1 cellular context compared by ENCODE assay signal in the genomic region with DNA sequence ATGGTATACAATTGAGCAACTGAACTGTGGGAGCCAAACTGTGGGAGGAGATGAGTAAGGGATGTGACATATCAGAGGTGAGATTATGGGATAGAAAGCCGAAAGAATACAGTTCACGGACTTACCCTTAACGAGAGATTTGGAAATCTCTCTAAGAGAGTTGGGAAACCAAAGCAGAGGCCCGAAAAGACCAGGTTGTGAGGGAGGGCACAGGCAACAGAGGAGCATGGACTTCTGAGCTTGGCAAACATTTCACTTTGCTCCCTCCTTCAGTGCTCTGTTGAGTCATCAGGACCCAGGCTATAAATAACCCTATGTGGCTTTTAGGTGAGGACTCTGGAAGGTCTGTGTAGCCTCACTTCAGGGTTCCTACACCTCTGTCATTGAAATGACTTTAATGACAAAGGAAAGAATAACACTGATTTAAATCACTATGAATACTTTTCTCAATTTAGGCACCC.
TF ChIP-seq lines count a peak whose summit lies in the region.

No MANE protein-coding gene starts in this region.

TF ChIP-seq in HepG2, 621 proteins besides CTCF, POLR2A, EP300 and RAD21 (continued from another document and continues in another):
- TF ChIP-seq, protein P1, sequence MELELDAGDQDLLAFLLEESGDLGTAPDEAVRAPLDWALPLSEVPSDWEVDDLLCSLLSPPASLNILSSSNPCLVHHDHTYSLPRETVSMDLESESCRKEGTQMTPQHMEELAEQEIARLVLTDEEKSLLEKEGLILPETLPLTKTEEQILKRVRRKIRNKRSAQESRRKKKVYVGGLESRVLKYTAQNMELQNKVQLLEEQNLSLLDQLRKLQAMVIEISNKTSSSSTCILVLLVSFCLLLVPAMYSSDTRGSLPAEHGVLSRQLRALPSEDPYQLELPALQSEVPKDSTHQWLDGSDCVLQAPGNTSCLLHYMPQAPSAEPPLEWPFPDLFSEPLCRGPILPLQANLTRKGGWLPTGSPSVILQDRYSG (CRISPR knock-in tag; IDR thresholded peaks at IDR 0.05): no peak
- no peak for TF ChIP-seq TCF12 (IDR thresholded peaks at IDR 0.05)
- no peak for TF ChIP-seq TCF12 (CRISPR knock-in tag; IDR thresholded peaks at IDR 0.05)
- no peak for TF ChIP-seq FOXM1 (CRISPR knock-in tag; IDR thresholded peaks at IDR 0.05)
- no peak for TF ChIP-seq TEAD3 (CRISPR knock-in tag; optimal IDR thresholded peaks at IDR 0.05; ENCODE audit: borderline replicate concordance)
- no peak for TF ChIP-seq NCOA2 (CRISPR knock-in tag; IDR thresholded peaks at IDR 0.05)
- no peak for TF ChIP-seq CENPX (CRISPR knock-in tag; IDR thresholded peaks at IDR 0.05)
- TF ChIP-seq KMT2B (CRISPR knock-in tag; IDR thresholded peaks at IDR 0.05): 0 out of 2 replicates have a peak, but pooled peaks have one; percentile 21
- TF ChIP-seq HDAC1 (CRISPR knock-in tag; IDR thresholded peaks at IDR 0.05): peak; percentile 16; the same call in 1 of the 2 replicates
- TF ChIP-seq ZFX (CRISPR knock-in tag; IDR thresholded peaks at IDR 0.05; ENCODE audit: low read depth): no peak
- no peak for TF ChIP-seq ZNF138 (CRISPR knock-in tag; IDR thresholded peaks at IDR 0.05; ENCODE audit: low read depth)
- TF ChIP-seq, protein P2, sequence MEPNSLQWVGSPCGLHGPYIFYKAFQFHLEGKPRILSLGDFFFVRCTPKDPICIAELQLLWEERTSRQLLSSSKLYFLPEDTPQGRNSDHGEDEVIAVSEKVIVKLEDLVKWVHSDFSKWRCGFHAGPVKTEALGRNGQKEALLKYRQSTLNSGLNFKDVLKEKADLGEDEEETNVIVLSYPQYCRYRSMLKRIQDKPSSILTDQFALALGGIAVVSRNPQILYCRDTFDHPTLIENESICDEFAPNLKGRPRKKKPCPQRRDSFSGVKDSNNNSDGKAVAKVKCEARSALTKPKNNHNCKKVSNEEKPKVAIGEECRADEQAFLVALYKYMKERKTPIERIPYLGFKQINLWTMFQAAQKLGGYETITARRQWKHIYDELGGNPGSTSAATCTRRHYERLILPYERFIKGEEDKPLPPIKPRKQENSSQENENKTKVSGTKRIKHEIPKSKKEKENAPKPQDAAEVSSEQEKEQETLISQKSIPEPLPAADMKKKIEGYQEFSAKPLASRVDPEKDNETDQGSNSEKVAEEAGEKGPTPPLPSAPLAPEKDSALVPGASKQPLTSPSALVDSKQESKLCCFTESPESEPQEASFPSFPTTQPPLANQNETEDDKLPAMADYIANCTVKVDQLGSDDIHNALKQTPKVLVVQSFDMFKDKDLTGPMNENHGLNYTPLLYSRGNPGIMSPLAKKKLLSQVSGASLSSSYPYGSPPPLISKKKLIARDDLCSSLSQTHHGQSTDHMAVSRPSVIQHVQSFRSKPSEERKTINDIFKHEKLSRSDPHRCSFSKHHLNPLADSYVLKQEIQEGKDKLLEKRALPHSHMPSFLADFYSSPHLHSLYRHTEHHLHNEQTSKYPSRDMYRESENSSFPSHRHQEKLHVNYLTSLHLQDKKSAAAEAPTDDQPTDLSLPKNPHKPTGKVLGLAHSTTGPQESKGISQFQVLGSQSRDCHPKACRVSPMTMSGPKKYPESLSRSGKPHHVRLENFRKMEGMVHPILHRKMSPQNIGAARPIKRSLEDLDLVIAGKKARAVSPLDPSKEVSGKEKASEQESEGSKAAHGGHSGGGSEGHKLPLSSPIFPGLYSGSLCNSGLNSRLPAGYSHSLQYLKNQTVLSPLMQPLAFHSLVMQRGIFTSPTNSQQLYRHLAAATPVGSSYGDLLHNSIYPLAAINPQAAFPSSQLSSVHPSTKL (CRISPR knock-in tag; IDR thresholded peaks at IDR 0.05): peak; percentile 67
- TF ChIP-seq SIN3B (IDR thresholded peaks at IDR 0.05; ENCODE audit: low read length): no peak
- no peak for TF ChIP-seq ZNF33B (CRISPR knock-in tag; IDR thresholded peaks at IDR 0.05)
- no peak for TF ChIP-seq ZBTB38 (CRISPR knock-in tag; IDR thresholded peaks at IDR 0.05)
- TF ChIP-seq ZMYM4 (CRISPR knock-in tag; IDR thresholded peaks at IDR 0.05): peak; percentile 18; the same call in 1 of the 2 replicates
- TF ChIP-seq, protein P3, sequence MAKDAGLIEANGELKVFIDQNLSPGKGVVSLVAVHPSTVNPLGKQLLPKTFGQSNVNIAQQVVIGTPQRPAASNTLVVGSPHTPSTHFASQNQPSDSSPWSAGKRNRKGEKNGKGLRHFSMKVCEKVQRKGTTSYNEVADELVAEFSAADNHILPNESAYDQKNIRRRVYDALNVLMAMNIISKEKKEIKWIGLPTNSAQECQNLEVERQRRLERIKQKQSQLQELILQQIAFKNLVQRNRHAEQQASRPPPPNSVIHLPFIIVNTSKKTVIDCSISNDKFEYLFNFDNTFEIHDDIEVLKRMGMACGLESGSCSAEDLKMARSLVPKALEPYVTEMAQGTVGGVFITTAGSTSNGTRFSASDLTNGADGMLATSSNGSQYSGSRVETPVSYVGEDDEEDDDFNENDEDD (CRISPR knock-in tag; IDR thresholded peaks at IDR 0.05; ENCODE audit: borderline replicate concordance): no peak
- TF ChIP-seq SRSF1 (optimal IDR thresholded peaks at IDR 0.05; ENCODE audit: low read depth, low read length): no peak
- TF ChIP-seq ZNF746 (CRISPR knock-in tag; IDR thresholded peaks at IDR 0.05): no peak
- TF ChIP-seq ZNF672 (CRISPR knock-in tag; IDR thresholded peaks at IDR 0.05): no peak
- no peak for TF ChIP-seq ZNF7 (CRISPR knock-in tag; IDR thresholded peaks at IDR 0.05)
- TF ChIP-seq, protein P4, sequence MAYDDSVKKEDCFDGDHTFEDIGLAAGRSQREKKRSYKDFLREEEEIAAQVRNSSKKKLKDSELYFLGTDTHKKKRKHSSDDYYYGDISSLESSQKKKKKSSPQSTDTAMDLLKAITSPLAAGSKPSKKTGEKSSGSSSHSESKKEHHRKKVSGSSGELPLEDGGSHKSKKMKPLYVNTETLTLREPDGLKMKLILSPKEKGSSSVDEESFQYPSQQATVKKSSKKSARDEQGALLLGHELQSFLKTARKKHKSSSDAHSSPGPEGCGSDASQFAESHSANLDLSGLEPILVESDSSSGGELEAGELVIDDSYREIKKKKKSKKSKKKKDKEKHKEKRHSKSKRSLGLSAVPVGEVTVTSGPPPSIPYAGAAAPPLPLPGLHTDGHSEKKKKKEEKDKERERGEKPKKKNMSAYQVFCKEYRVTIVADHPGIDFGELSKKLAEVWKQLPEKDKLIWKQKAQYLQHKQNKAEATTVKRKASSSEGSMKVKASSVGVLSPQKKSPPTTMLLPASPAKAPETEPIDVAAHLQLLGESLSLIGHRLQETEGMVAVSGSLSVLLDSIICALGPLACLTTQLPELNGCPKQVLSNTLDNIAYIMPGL (CRISPR knock-in tag; IDR thresholded peaks at IDR 0.05; ENCODE audit: borderline replicate concordance in 1 of 2, low read depth in 1 of 2): no peak
- TF ChIP-seq DMAP1 (CRISPR knock-in tag; IDR thresholded peaks at IDR 0.05): no peak
- TF ChIP-seq, protein P5, sequence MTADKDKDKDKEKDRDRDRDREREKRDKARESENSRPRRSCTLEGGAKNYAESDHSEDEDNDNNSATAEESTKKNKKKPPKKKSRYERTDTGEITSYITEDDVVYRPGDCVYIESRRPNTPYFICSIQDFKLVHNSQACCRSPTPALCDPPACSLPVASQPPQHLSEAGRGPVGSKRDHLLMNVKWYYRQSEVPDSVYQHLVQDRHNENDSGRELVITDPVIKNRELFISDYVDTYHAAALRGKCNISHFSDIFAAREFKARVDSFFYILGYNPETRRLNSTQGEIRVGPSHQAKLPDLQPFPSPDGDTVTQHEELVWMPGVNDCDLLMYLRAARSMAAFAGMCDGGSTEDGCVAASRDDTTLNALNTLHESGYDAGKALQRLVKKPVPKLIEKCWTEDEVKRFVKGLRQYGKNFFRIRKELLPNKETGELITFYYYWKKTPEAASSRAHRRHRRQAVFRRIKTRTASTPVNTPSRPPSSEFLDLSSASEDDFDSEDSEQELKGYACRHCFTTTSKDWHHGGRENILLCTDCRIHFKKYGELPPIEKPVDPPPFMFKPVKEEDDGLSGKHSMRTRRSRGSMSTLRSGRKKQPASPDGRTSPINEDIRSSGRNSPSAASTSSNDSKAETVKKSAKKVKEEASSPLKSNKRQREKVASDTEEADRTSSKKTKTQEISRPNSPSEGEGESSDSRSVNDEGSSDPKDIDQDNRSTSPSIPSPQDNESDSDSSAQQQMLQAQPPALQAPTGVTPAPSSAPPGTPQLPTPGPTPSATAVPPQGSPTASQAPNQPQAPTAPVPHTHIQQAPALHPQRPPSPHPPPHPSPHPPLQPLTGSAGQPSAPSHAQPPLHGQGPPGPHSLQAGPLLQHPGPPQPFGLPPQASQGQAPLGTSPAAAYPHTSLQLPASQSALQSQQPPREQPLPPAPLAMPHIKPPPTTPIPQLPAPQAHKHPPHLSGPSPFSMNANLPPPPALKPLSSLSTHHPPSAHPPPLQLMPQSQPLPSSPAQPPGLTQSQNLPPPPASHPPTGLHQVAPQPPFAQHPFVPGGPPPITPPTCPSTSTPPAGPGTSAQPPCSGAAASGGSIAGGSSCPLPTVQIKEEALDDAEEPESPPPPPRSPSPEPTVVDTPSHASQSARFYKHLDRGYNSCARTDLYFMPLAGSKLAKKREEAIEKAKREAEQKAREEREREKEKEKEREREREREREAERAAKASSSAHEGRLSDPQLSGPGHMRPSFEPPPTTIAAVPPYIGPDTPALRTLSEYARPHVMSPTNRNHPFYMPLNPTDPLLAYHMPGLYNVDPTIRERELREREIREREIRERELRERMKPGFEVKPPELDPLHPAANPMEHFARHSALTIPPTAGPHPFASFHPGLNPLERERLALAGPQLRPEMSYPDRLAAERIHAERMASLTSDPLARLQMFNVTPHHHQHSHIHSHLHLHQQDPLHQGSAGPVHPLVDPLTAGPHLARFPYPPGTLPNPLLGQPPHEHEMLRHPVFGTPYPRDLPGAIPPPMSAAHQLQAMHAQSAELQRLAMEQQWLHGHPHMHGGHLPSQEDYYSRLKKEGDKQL (CRISPR knock-in tag; IDR thresholded peaks at IDR 0.05; ENCODE audit: low read depth): no peak
- no peak for TF ChIP-seq ZNF776 (CRISPR knock-in tag; IDR thresholded peaks at IDR 0.05)
- TF ChIP-seq, protein P6, sequence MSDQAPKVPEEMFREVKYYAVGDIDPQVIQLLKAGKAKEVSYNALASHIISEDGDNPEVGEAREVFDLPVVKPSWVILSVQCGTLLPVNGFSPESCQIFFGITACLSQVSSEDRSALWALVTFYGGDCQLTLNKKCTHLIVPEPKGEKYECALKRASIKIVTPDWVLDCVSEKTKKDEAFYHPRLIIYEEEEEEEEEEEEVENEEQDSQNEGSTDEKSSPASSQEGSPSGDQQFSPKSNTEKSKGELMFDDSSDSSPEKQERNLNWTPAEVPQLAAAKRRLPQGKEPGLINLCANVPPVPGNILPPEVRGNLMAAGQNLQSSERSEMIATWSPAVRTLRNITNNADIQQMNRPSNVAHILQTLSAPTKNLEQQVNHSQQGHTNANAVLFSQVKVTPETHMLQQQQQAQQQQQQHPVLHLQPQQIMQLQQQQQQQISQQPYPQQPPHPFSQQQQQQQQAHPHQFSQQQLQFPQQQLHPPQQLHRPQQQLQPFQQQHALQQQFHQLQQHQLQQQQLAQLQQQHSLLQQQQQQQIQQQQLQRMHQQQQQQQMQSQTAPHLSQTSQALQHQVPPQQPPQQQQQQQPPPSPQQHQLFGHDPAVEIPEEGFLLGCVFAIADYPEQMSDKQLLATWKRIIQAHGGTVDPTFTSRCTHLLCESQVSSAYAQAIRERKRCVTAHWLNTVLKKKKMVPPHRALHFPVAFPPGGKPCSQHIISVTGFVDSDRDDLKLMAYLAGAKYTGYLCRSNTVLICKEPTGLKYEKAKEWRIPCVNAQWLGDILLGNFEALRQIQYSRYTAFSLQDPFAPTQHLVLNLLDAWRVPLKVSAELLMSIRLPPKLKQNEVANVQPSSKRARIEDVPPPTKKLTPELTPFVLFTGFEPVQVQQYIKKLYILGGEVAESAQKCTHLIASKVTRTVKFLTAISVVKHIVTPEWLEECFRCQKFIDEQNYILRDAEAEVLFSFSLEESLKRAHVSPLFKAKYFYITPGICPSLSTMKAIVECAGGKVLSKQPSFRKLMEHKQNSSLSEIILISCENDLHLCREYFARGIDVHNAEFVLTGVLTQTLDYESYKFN (CRISPR knock-in tag; conservative IDR thresholded peaks at IDR 0.05): peak; percentile 60
- TF ChIP-seq FOXK1 (CRISPR knock-in tag; IDR thresholded peaks at IDR 0.05; ENCODE audit: borderline replicate concordance, low read depth): no peak
- TF ChIP-seq ZNF263 (CRISPR knock-in tag; IDR thresholded peaks at IDR 0.05): peak; percentile 21; the same call in 1 of the 2 replicates
- TF ChIP-seq AGO2 (optimal IDR thresholded peaks at IDR 0.05; ENCODE audit: low read depth, low read length): no peak
